In genomic region chr17:70691150-70691549, GRCh38 we compare ENCODE assay signal across 2 cellular contexts.
TF ChIP-seq lines count a peak whose summit lies in the region.

No MANE protein-coding gene starts in this region.

TF ChIP-seq in liver, 16 proteins besides CTCF, POLR2A, EP300 and RAD21 (continued from another document):
- TF ChIP-seq ATF3 (IDR thresholded peaks at IDR 0.05) (peak; percentile 15), YY1 (IDR thresholded peaks at IDR 0.05) (peak; percentile 91), EGR1 (IDR thresholded peaks at IDR 0.05; ENCODE audit: low read depth in 2 of 2) (no peak), MAX (IDR thresholded peaks at IDR 0.05) (no peak), JUND (IDR thresholded peaks at IDR 0.05) (peak; percentile 22 to 23), FOXA2 (IDR thresholded peaks at IDR 0.05) (peak; percentile 7), FOXA1 (IDR thresholded peaks at IDR 0.05) (no peak), SP1 (IDR thresholded peaks at IDR 0.05) (no peak)

TF ChIP-seq in HepG2, 621 proteins besides CTCF, POLR2A, EP300 and RAD21 (continued from another document):
- TF ChIP-seq DMTF1 (CRISPR knock-in tag; IDR thresholded peaks at IDR 0.05) (no peak), RFX1 (IDR thresholded peaks at IDR 0.05) (no peak), ZNF619 (CRISPR knock-in tag; IDR thresholded peaks at IDR 0.05) (no peak), FOXK2 (IDR thresholded peaks at IDR 0.05) (no peak), ZBTB7A (CRISPR knock-in tag; IDR thresholded peaks at IDR 0.05) (no peak)
